Comparison of ENCODE assay signal across 34 cellular contexts in genomic region chr15:79113831-79114230, GRCh38. TPM values are rescaled to one million over a fixed set of nuclear protein-coding genes. Genes with fewer than 3 reads are reported as not detected.
"Had no signal": no experiment of that assay in that cellular context is flagged by ENCODE, and none has a peak within 500 bp of the region (broad histone marks: within the 10 kb centered on the region; RNA-seq: fewer than 3 reads in every experiment).

No MANE protein-coding gene starts in this region.

- H3K27ac ChIP-seq: adrenal gland, ascending aorta, brain microvascular endothelial cell, breast epithelium, cardiac muscle cell had no signal

- H3K27me3 ChIP-seq: adrenal gland, ascending aorta, brain microvascular endothelial cell had no signal

- DNase-seq: activated effector memory CD4-positive, alpha-beta T cell treated with anti-CD3 and anti-CD28 coated beads, Interleukin-2, amount 50 U/mL, for 16 hours; activated effector memory CD4-positive, alpha-beta T cell treated with Interleukin-2 at 50 U/mL for 16 hours; activated gamma-delta T cell; activated gamma-delta T cell treated with Interleukin-2 at 50 U/mL for 16 hours; activated naive CD4-positive, alpha-beta T cell; activated naive CD4-positive, alpha-beta T cell treated with anti-CD3 and anti-CD28 coated beads for 36 hours; activated naive CD4-positive, alpha-beta T cell treated with anti-CD3 and anti-CD28 coated beads, Interleukin-2, amount 10 ng/mL, durations not matched to agents 7 days and 5 days; activated naive CD4-positive, alpha-beta T cell treated with anti-CD3 and anti-CD28 coated beads, Interleukin-2, amount 50 U/mL, for 16 hours; activated naive CD4-positive, alpha-beta T cell treated with Interleukin-2 at 50 U/mL for 16 hours; activated naive CD8-positive, alpha-beta T cell treated with anti-CD3 and anti-CD28 coated beads for 36 hours; activated naive CD8-positive, alpha-beta T cell treated with anti-CD3 and anti-CD28 coated beads, Interleukin-2, amount 10 ng/mL, durations not matched to agents 7 days and 5 days; activated naive CD8-positive, alpha-beta T cell treated with anti-CD3 and anti-CD28 coated beads, Interleukin-2, amount 50 U/mL, for 24 hours; activated T-cell treated with anti-CD3 and anti-CD28 coated beads for 4 hours; activated T-cell treated with anti-CD3 and anti-CD28 coated beads, Interleukin-2, amount 50 U/mL, for 1 hour; activated T-cell treated with anti-CD3 and anti-CD28 coated beads, Interleukin-2, amount 50 U/mL, for 24 hours; activated T-cell treated with anti-CD3 and anti-CD28 coated beads, Interleukin-2, amount 50 U/mL, for 4 hours; activated T-cell treated with anti-CD3 and anti-CD28 coated beads, Interleukin-2, amount 50 U/mL, for 48 hours; activated T-cell treated with anti-CD3 and anti-CD28 coated beads, Interleukin-2, amount 50 U/mL, for 72 hours; adrenal gland; amniotic stem cell; amygdala; anterior cingulate cortex; aorta; brain microvascular endothelial cell; caudate nucleus; central memory CD4-positive, alpha-beta T cell; cerebellar nuclear complex had no signal

- H3K36me3 ChIP-seq: adrenal gland, ascending aorta, brain microvascular endothelial cell, breast epithelium, cardiac muscle cell had no signal

- ATAC-seq: activated naive CD4-positive, alpha-beta T cell treated with anti-CD3 and anti-CD28 coated beads, Interleukin-2, amount 50 U/mL, for 72 hours; activated naive CD8-positive, alpha-beta T cell treated with anti-CD3 and anti-CD28 coated beads, Interleukin-2, amount 50 U/mL, for 24 hours; activated T-cell treated with anti-CD3 and anti-CD28 coated beads, Interleukin-2, amount 50 U/mL, for 4 hours; activated T-cell treated with anti-CD3 and anti-CD28 coated beads, Interleukin-2, amount 50 U/mL, for 72 hours; activated T-helper 17 cell treated with anti-CD3 and anti-CD28 coated beads, Interleukin-2, amount 50 U/mL, for 72 hours had no signal

- H3K4me3 ChIP-seq: adrenal gland, ascending aorta, breast epithelium, cardiac muscle cell had no signal

- H3K4me1 ChIP-seq: adrenal gland, ascending aorta, breast epithelium had no signal

- H3K9me3 ChIP-seq: adrenal gland, ascending aorta, breast epithelium had no signal

RNA-seq across cellular contexts. Expression of gene RASGRF1, which starts 23.3 kb away (rescaled TPM):
- total RNA-seq: activated naive CD4-positive, alpha-beta T cell treated with anti-CD3 and anti-CD28 coated beads for 36 hours; activated naive CD4-positive, alpha-beta T cell treated with anti-CD3 and anti-CD28 coated beads, Interleukin-2, amount 50 U/mL, for 72 hours; activated naive CD8-positive, alpha-beta T cell treated with anti-CD3 and anti-CD28 coated beads for 36 hours; activated naive CD8-positive, alpha-beta T cell treated with anti-CD3 and anti-CD28 coated beads, Interleukin-2, amount 10 ng/mL, durations not matched to agents 7 days and 5 days; activated T-cell treated with anti-CD3 and anti-CD28 coated beads, Interleukin-2, amount 50 U/mL, for 72 hours; activated T-helper 1 cell treated with anti-CD3 and anti-CD28 coated beads, Interleukin-12 subunit alpha, Interleukin-12 subunit beta, Interleukin-2, Interleukin-4 antibody, amounts not matched to agents 30 ng/mL and 10 ng/mL and 1 ng/mL, durations not matched to agents 14 hours and 24 hours and 36 hours; activated T-helper 17 cell treated with anti-CD3 and anti-CD28 coated beads, Interleukin-2, amount 50 U/mL, for 72 hours; activated T-helper 2 cell treated with anti-CD3 and anti-CD28 coated beads, Interferon-gamma antibody, Interleukin-2, Interleukin-4, amounts not matched to agents 10 μg/mL and 5 μg/mL and 100 μg/mL, durations not matched to agents 14 hours and 24 hours and 36 hours; ascending aorta had no signal
- polyA plus RNA-seq: aorta, cardiac muscle cell had no signal
